In genomic region chr2:230614913-230615332, GRCh38 we compare ENCODE assay signal across 9 cellular contexts.
A peak's percentile ranks its signal among the peaks of the same experiment; 100 is the strongest.
DNase-seq lines count a peak whose midpoint lies in the region; ATAC-seq and TF ChIP-seq lines count a peak whose summit lies in the region.
"Had no signal": no experiment of that assay in that cellular context is flagged by ENCODE, and none has a peak within 500 bp of the region (broad histone marks: within the 10 kb centered on the region; RNA-seq: fewer than 3 reads in every experiment).

No MANE protein-coding gene starts in this region.

- no peak overlapping the region for H3K4me3 ChIP-seq in thyroid gland (replicated peaks in 1 of 3)
- H3K4me3 ChIP-seq: SK-N-MC had no signal

- in situ Hi-C loops in ACHN (cut with HindIII; ENCODE audit: low pct_ligation_motif_present, low pct_unique_long_range_greater_than_20kb, low sequenced_read_pairs), result no loop called here

- no peaks in the 10 kb centered on the region for H3K27me3 ChIP-seq in thyroid gland

- intact Hi-C loops in thyroid gland (cut with DNase I), result loop anchor here (5.0 to 10.0 kb wide), 2 partner anchors 460 to 608 kb away; no protein-coding TSS in a partner anchor

- peaks cover 10% of the 10 kb centered on the region for H3K36me3 Mint-ChIP-seq in activated naive CD4-positive, alpha-beta T cell treated with anti-CD3 and anti-CD28 coated beads, Interleukin-2, amount 10 ng/mL, durations not matched to agents 7 days and 5 days

- H3K27ac ChIP-seq in thyroid gland, result no peak overlapping the region
- H3K27ac ChIP-seq: SK-N-MC had no signal

- H3K4me1 ChIP-seq in thyroid gland, result no peaks in the 10 kb centered on the region

- H3K4me1 Mint-ChIP-seq in activated naive CD4-positive, alpha-beta T cell treated with anti-CD3 and anti-CD28 coated beads, Interleukin-2, amount 10 ng/mL, durations not matched to agents 7 days and 5 days, result peaks cover 64% of the 10 kb centered on the region

- peaks cover 3% of the 10 kb centered on the region for H3K27me3 Mint-ChIP-seq in activated naive CD4-positive, alpha-beta T cell treated with anti-CD3 and anti-CD28 coated beads, Interleukin-2, amount 10 ng/mL, durations not matched to agents 7 days and 5 days

- no peak for TF ChIP-seq CTCF in thyroid gland (IDR thresholded peaks at IDR 0.05)

- no peaks in the 10 kb centered on the region for H3K36me3 ChIP-seq in thyroid gland

- peak; percentile 72 for DNase-seq in activated effector memory CD4-positive, alpha-beta T cell treated with anti-CD3 and anti-CD28 coated beads, Interleukin-2, amount 50 U/mL, for 16 hours
- DNase-seq in activated effector memory CD4-positive, alpha-beta T cell treated with Interleukin-2 at 50 U/mL for 16 hours, result no peak
- peak; percentile 52 for DNase-seq in activated naive CD4-positive, alpha-beta T cell treated with anti-CD3 and anti-CD28 coated beads, Interleukin-2, amount 10 ng/mL, durations not matched to agents 7 days and 5 days
- DNase-seq in thyroid gland, result peak; percentile 79 to 81
- no peak for DNase-seq in COR-L47 (lab: John Stamatoyannopoulos, UW)
- DNase-seq in glomerular visceral epithelial cell (ENCODE audit: extremely low spot score), result no peak
- DNase-seq in ACHN, result no peak

- no peaks in the 10 kb centered on the region for H3K9me3 ChIP-seq in thyroid gland

- WGBS in thyroid gland, 2 donors, result 15 to 24% methylated on average over 6 of the region's 6 CpGs

- ATAC-seq in HG03159 (IDR thresholded peaks at IDR 0.05; ENCODE audit: unreplicated experiment), result peak; percentile 83

- CTCF ChIA-PET in activated naive CD4-positive, alpha-beta T cell treated with anti-CD3 and anti-CD28 coated beads, Interleukin-2, amount 10 ng/mL, durations not matched to agents 7 days and 5 days (lab: Charles Lee), result interaction anchor here (0.6 to 1.8 kb wide), 9 partner anchors 9 to 603 kb away, joined by 3 to 9 read pairs (median 3); no protein-coding TSS in a partner anchor

- H3K9me3 Mint-ChIP-seq in activated naive CD4-positive, alpha-beta T cell treated with anti-CD3 and anti-CD28 coated beads, Interleukin-2, amount 10 ng/mL, durations not matched to agents 7 days and 5 days, result peaks cover 6% of the 10 kb centered on the region

- peak overlapping the region; percentile 42 for H3K27ac Mint-ChIP-seq in activated naive CD4-positive, alpha-beta T cell treated with anti-CD3 and anti-CD28 coated beads, Interleukin-2, amount 10 ng/mL, durations not matched to agents 7 days and 5 days

- TF ChIP-seq POLR2A in thyroid gland (IDR thresholded peaks at IDR 0.05), result no peak

- no peak overlapping the region for H3K4me3 Mint-ChIP-seq in activated naive CD4-positive, alpha-beta T cell treated with anti-CD3 and anti-CD28 coated beads, Interleukin-2, amount 10 ng/mL, durations not matched to agents 7 days and 5 days

Comparison
In these comparisons a context has a peak if more than half of its experiments do, and no peak if none do; other contexts are left out.
1. DNase-seq: peak in activated effector memory CD4-positive, alpha-beta T cell treated with anti-CD3 and anti-CD28 coated beads, Interleukin-2, amount 50 U/mL, for 16 hours (single experiment), activated naive CD4-positive, alpha-beta T cell treated with anti-CD3 and anti-CD28 coated beads, Interleukin-2, amount 10 ng/mL, durations not matched to agents 7 days and 5 days (single experiment) and thyroid gland (2 of 2); none in activated effector memory CD4-positive, alpha-beta T cell treated with Interleukin-2 at 50 U/mL for 16 hours (single experiment), COR-L47 (single experiment), glomerular visceral epithelial cell (single experiment) and ACHN (single experiment).